Comparison of ENCODE assay signal across 8 cellular contexts in the genomic region with DNA sequence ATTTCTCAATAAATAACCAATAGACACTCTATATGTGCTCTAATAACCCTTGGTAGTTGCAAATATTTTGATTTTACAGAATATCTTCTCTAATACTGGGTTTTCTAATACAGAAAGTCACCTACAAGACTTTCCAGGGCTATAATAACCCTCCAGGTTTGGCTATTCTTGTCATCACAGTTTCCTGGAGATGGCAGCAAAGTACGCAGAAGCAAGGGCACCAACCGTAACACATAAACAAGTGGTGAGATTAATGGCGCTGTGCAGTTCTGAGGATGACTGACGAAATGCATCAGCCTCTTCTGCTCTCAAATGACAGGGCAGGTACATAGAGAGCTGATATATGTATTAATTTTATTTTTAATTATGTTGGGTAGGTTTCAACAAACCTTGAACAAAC.
DNase-seq lines count a peak whose midpoint lies in the region; ATAC-seq and TF ChIP-seq lines count a peak whose summit lies in the region.

No MANE protein-coding gene starts in this region.

- ATAC-seq in GM18867 (IDR thresholded peaks at IDR 0.05; ENCODE audit: unreplicated experiment): peak; percentile 70
- ATAC-seq in HG02973 (IDR thresholded peaks at IDR 0.05; ENCODE audit: unreplicated experiment): no peak
- ATAC-seq in GM21526 (IDR thresholded peaks at IDR 0.05; ENCODE audit: low FRiP score, unreplicated experiment): no peak

- TF ChIP-seq CTCF in osteocyte (IDR thresholded peaks at IDR 0.05): peak; percentile 70

- H3K4me3 Mint-ChIP-seq in osteocyte (ENCODE audit: unreplicated experiment): no peak overlapping the region

- no peaks in the 10 kb centered on the region for H3K9me3 Mint-ChIP-seq in osteocyte (ENCODE audit: unreplicated experiment)

- DNase-seq in NCI-H345 treated with DMSO at 0.1 percent for 48 hours (lab: John Stamatoyannopoulos, UW; ENCODE audit: unreplicated experiment) (peak; percentile 12), dedifferentiated amniotic fluid mesenchymal stem cell (ENCODE audit: extremely low spot score) (peak; percentile 22), osteocyte (ENCODE audit: extremely low spot score, unreplicated experiment) (no peak), SKM-1 treated with dmso at 0.1 percent for 144 hours (lab: John Stamatoyannopoulos, UW; ENCODE audit: unreplicated experiment) (no peak), ureter (ENCODE audit: low spot score) (no peak)

- H3K36me3 Mint-ChIP-seq in osteocyte (ENCODE audit: unreplicated experiment): no peaks in the 10 kb centered on the region

- peak overlapping the region; percentile 82 for H3K27ac Mint-ChIP-seq in osteocyte (ENCODE audit: unreplicated experiment)

- H3K4me1 Mint-ChIP-seq in osteocyte (ENCODE audit: unreplicated experiment): peaks cover 31% of the 10 kb centered on the region

- no peaks in the 10 kb centered on the region for H3K27me3 Mint-ChIP-seq in osteocyte (ENCODE audit: unreplicated experiment)

Comparison
In these comparisons a context has a peak if more than half of its experiments do, and no peak if none do; other contexts are left out.
1. DNase-seq: peak in NCI-H345 treated with DMSO at 0.1 percent for 48 hours (single experiment) and dedifferentiated amniotic fluid mesenchymal stem cell (single experiment); none in osteocyte (single experiment), SKM-1 treated with dmso at 0.1 percent for 144 hours (single experiment) and ureter (single experiment).